Comparison of ENCODE assay signal across 9 cellular contexts in genomic region chr19:10751109-10751972, GRCh38. TPM values are rescaled to one million over a fixed set of nuclear protein-coding genes. Genes with fewer than 3 reads are reported as not detected.
DNase-seq lines count a peak whose midpoint lies in the region; ATAC-seq and TF ChIP-seq lines count a peak whose summit lies in the region.
"Had no signal": no experiment of that assay in that cellular context is flagged by ENCODE, and none has a peak within 500 bp of the region (broad histone marks: within the 10 kb centered on the region; RNA-seq: fewer than 3 reads in every experiment).

No MANE protein-coding gene starts in this region.

- H3K9ac ChIP-seq in skeletal muscle tissue (ENCODE audit: low read depth in 1 of 3, low read length in 3 of 3), result peak overlapping the region; percentile 4 to 16 (median 7)

- ATAC-seq in activated CD8-positive, alpha-beta T cell treated with anti-CD3 and anti-CD28 coated beads, Interleukin-2, amount 10 ng/mL, durations not matched to agents 7 days and 5 days, result no peak
- ATAC-seq in right cardiac atrium (peak; percentile 34 to 50), HG03280 (IDR thresholded peaks at IDR 0.05; ENCODE audit: unreplicated experiment) (no peak)

- H3K27ac Mint-ChIP-seq in HFFc6, result peak overlapping the region; percentile 54; the same call in 1 of the 2 replicates
- peak overlapping the region; percentile 61 for H3K27ac Mint-ChIP-seq in activated CD8-positive, alpha-beta T cell treated with anti-CD3 and anti-CD28 coated beads, Interleukin-2, amount 10 ng/mL, durations not matched to agents 7 days and 5 days

- H3K27ac ChIP-seq in right cardiac atrium (ENCODE audit: low read length) (peak overlapping the region; percentile 87), skeletal muscle tissue (ENCODE audit: low read depth, low read length) (peak overlapping the region; percentile 34)
- H3K27ac ChIP-seq: SK-N-MC had no signal

- peaks cover 34% of the 10 kb centered on the region for H3K4me1 ChIP-seq in right cardiac atrium (ENCODE audit: control insufficient read depth, insufficient read depth, low read length)
- H3K4me1 ChIP-seq in skeletal muscle tissue (ENCODE audit: control insufficient read depth in 3 of 3, insufficient read depth in 3 of 3, low read length in 3 of 3), result peaks cover 31 to 51% (median 47%) of the 10 kb centered on the region in 3 donors

- no peak for TF ChIP-seq CTCF in HFFc6 (IDR thresholded peaks at IDR 0.05)

- no peaks in the 10 kb centered on the region for H3K36me3 ChIP-seq in skeletal muscle tissue (ENCODE audit: control insufficient read depth in 3 of 3, insufficient read depth in 3 of 3, low read length in 3 of 3)

- POLR2A ChIA-PET in activated CD8-positive, alpha-beta T cell treated with anti-CD3 and anti-CD28 coated beads, Interleukin-2, amount 10 ng/mL, durations not matched to agents 7 days and 5 days (lab: Charles Lee), result interaction anchor here (1.1 kb wide), 1 partner anchor 33 kb away, joined by 3 read pairs; no protein-coding TSS in a partner anchor

- CTCF ChIA-PET in activated CD8-positive, alpha-beta T cell treated with anti-CD3 and anti-CD28 coated beads, Interleukin-2, amount 10 ng/mL, durations not matched to agents 7 days and 5 days (lab: Charles Lee), result interaction anchor here (1.1 to 1.2 kb wide), 2 partner anchors 9 to 34 kb away, joined by 5 to 6 read pairs; partner anchors contain the start of gene DNM2

- intact Hi-C loops in right cardiac atrium (cut with DNase I), result no loop called here

- no peaks in the 10 kb centered on the region for H3K36me3 Mint-ChIP-seq in HFFc6 (ENCODE audit: low read depth)
- peaks cover 17% of the 10 kb centered on the region for H3K36me3 Mint-ChIP-seq in activated CD8-positive, alpha-beta T cell treated with anti-CD3 and anti-CD28 coated beads, Interleukin-2, amount 10 ng/mL, durations not matched to agents 7 days and 5 days (ENCODE audit: low read depth)

- no peaks in the 10 kb centered on the region for H3K27me3 ChIP-seq in right cardiac atrium (ENCODE audit: control insufficient read depth, insufficient read depth)
- H3K27me3 ChIP-seq in skeletal muscle tissue (ENCODE audit: control insufficient read depth in 3 of 3, insufficient read depth in 3 of 3, low read length in 3 of 3), result no peaks in the 10 kb centered on the region

- DNase-seq in HFFc6 (no peak), right cardiac atrium (peak in 2 of 3 donors; percentile 41 to 50), NCI-H2227 treated with DMSO at 0.1 percent for 48 hours (lab: John Stamatoyannopoulos, UW) (no peak), NCI-H2196 treated with DMSO at 0.1 percent for 48 hours (lab: John Stamatoyannopoulos, UW; ENCODE audit: unreplicated experiment) (no peak), amniotic stem cell (lab: John Stamatoyannopoulos, UW) (no peak)
- DNase-seq in activated CD8-positive, alpha-beta T cell treated with anti-CD3 and anti-CD28 coated beads, Interleukin-2, amount 10 ng/mL, durations not matched to agents 7 days and 5 days, result no peak

- H3K4me3 ChIP-seq in right cardiac atrium (ENCODE audit: low read length), result no peak overlapping the region
- H3K4me3 ChIP-seq in skeletal muscle tissue (ENCODE audit: low read length in 3 of 3), result peak overlapping the region in 2 of 3 donors; percentile 15 to 22
- H3K4me3 ChIP-seq: SK-N-MC had no signal

- peaks cover 37% of the 10 kb centered on the region for H3K4me1 Mint-ChIP-seq in HFFc6 (ENCODE audit: low read depth)
- H3K4me1 Mint-ChIP-seq in activated CD8-positive, alpha-beta T cell treated with anti-CD3 and anti-CD28 coated beads, Interleukin-2, amount 10 ng/mL, durations not matched to agents 7 days and 5 days (ENCODE audit: low read depth), result peaks cover 84% of the 10 kb centered on the region

- WGBS in right cardiac atrium, result 45% methylated on average over 21 of the region's 21 CpGs

- H3K4me3 Mint-ChIP-seq in HFFc6, result no peak overlapping the region
- no peak overlapping the region for H3K4me3 Mint-ChIP-seq in activated CD8-positive, alpha-beta T cell treated with anti-CD3 and anti-CD28 coated beads, Interleukin-2, amount 10 ng/mL, durations not matched to agents 7 days and 5 days

- H3K27me3 Mint-ChIP-seq in HFFc6 (ENCODE audit: insufficient read depth), result peaks cover 1% of the 10 kb centered on the region; the same call in 1 of the 2 replicates
- no peaks in the 10 kb centered on the region for H3K27me3 Mint-ChIP-seq in activated CD8-positive, alpha-beta T cell treated with anti-CD3 and anti-CD28 coated beads, Interleukin-2, amount 10 ng/mL, durations not matched to agents 7 days and 5 days (ENCODE audit: low read depth)

- H3K9me3 Mint-ChIP-seq in HFFc6, result no peaks in the 10 kb centered on the region
- no peaks in the 10 kb centered on the region for H3K9me3 Mint-ChIP-seq in activated CD8-positive, alpha-beta T cell treated with anti-CD3 and anti-CD28 coated beads, Interleukin-2, amount 10 ng/mL, durations not matched to agents 7 days and 5 days (ENCODE audit: insufficient read depth)

- H3K9me3 ChIP-seq in right cardiac atrium (ENCODE audit: control insufficient read depth, low read length), result no peaks in the 10 kb centered on the region
- no peaks in the 10 kb centered on the region for H3K9me3 ChIP-seq in skeletal muscle tissue (ENCODE audit: control insufficient read depth in 3 of 3, low read length in 3 of 3)

RNA-seq across cellular contexts. Expression of gene DNM2, which starts 33.5 kb away (rescaled TPM):
- 100 to 1,000 TPM in 1 of 6 experiments, 10 to 100 TPM in 5; 91.5 to 122 (median 99.5) TPM for total RNA-seq in HFFc6 (2021; fragmentation: NEBNext Ultra II Directional; extraction: Animal tissue kit (Norgen Biotek cat#: 25700))
- 100 to 1,000 TPM; 239 to 240 TPM for total RNA-seq in activated CD8-positive, alpha-beta T cell treated with anti-CD3 and anti-CD28 coated beads, Interleukin-2, amount 10 ng/mL, durations not matched to agents 7 days and 5 days
- total RNA-seq in right cardiac atrium, result 100 to 1,000 TPM; 176 to 202 (median 189) TPM
- polyA plus RNA-seq in right cardiac atrium, result 129 TPM
- 54.8 TPM for total RNA-seq in skeletal muscle tissue

RNA-seq across cellular contexts. Expression of gene QTRT1, which starts 50.1 kb away (rescaled TPM):
- 10 to 100 TPM; 28.6 to 36.8 (median 35.0) TPM for total RNA-seq in HFFc6 (2021; fragmentation: NEBNext Ultra II Directional; extraction: Animal tissue kit (Norgen Biotek cat#: 25700))
- total RNA-seq in activated CD8-positive, alpha-beta T cell treated with anti-CD3 and anti-CD28 coated beads, Interleukin-2, amount 10 ng/mL, durations not matched to agents 7 days and 5 days, result 10 to 100 TPM; 36.5 to 36.6 TPM
- 10 to 100 TPM; 23.7 to 30.7 (median 26.1) TPM for total RNA-seq in right cardiac atrium
- polyA plus RNA-seq in right cardiac atrium, result 33.1 TPM
- 27.7 TPM for total RNA-seq in skeletal muscle tissue

Comparison
In these comparisons a context has a peak if more than half of its experiments do, and no peak if none do; other contexts are left out.
1. DNase-seq: peak in right cardiac atrium (2 of 3); none in HFFc6 (single experiment), activated CD8-positive, alpha-beta T cell treated with anti-CD3 and anti-CD28 coated beads, Interleukin-2, amount 10 ng/mL, durations not matched to agents 7 days and 5 days (single experiment), NCI-H2227 treated with DMSO at 0.1 percent for 48 hours (single experiment), NCI-H2196 treated with DMSO at 0.1 percent for 48 hours (single experiment) and amniotic stem cell (single experiment).
2. ATAC-seq: peak in right cardiac atrium (2 of 2); none in activated CD8-positive, alpha-beta T cell treated with anti-CD3 and anti-CD28 coated beads, Interleukin-2, amount 10 ng/mL, durations not matched to agents 7 days and 5 days (single experiment) and HG03280 (single experiment).